ENCODE assay signal across 16 cellular contexts in the genomic region with DNA sequence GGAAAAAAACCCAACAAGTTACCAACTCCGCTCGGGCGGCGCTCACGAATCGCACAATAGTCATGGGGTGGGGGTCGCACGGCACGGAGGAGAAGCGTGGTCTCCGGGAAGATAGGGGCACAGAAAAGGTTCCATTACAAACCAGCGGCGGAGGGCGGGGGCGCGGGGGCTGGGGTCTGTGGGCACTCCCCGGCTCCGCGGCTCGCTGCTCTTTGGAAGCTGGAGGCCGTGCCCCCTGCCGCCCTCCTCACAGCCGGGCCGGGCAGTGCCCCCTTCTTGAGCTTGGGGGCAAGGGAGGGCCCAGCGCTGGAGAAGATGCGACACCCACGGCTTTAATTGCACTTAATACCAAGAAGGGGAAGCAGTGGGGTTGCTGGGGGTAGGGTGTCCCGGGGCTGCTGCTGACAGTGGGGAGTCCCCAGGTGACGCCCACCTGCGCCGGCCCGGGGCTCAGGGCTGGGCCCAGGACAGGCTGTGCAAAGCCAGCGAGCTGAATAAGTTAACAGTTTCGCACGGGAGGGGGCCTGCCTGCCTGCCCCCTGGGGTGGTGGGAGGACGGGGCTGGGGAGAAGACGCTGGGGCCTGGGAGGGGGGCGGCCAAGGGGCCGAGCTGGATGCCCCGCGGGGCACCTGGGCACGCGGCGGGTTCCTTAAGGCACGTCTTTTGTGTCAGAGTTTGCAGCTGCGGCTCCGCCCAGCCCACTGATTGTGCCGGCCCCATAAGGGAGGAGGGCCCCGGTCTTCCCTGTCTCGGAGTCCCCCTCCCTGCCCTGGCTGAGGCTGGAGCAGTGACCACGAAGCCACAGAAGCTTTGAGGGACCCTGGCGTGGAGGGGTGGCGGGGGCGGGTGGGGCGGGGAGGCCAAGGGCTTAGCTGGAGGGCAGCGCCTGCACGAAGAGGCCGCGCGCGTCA. TPM values are rescaled to one million over a fixed set of nuclear protein-coding genes. Genes with fewer than 3 reads are reported as not detected.
DNase-seq lines count a peak whose midpoint lies in the region; ATAC-seq and TF ChIP-seq lines count a peak whose summit lies in the region.
"Had no signal": no experiment of that assay in that cellular context is flagged by ENCODE, and none has a peak within 500 bp of the region (broad histone marks: within the 10 kb centered on the region; RNA-seq: fewer than 3 reads in every experiment).

No MANE protein-coding gene starts in this region.

- H3K27me3 Mint-ChIP-seq in memory B cell (no peaks in the 10 kb centered on the region), osteocyte (ENCODE audit: unreplicated experiment) (no peaks in the 10 kb centered on the region)

- H3K4me3 Mint-ChIP-seq in memory B cell (no peak overlapping the region), osteocyte (ENCODE audit: unreplicated experiment) (no peak overlapping the region)

- TF ChIP-seq POLR2A in vagina (IDR thresholded peaks at IDR 0.05), result no peak

- H3K4me3 ChIP-seq in cardiac muscle cell (no peak overlapping the region), ectodermal cell (ENCODE audit: insufficient read depth, low read depth, low read length) (peak overlapping the region; percentile 10), vagina (peak overlapping the region; percentile 38 to 40)
- H3K4me3 ChIP-seq: upper lobe of left lung had no signal

- H3K36me3 Mint-ChIP-seq in memory B cell (peaks cover 11% of the 10 kb centered on the region), osteocyte (ENCODE audit: unreplicated experiment) (peaks cover 11% of the 10 kb centered on the region)

- intact Hi-C loops in Right ventricle myocardium superior (cut with DNase I) (no loop called here), vagina (cut with DNase I) (no loop called here)

- ATAC-seq in Right ventricle myocardium superior (ENCODE audit: poor library complexity), result no peak
- ATAC-seq in memory B cell (ENCODE audit: low read depth), result peak; percentile 45

- H3K9me3 Mint-ChIP-seq in memory B cell (no peaks in the 10 kb centered on the region), osteocyte (ENCODE audit: unreplicated experiment) (no peaks in the 10 kb centered on the region)

- H3K27ac ChIP-seq in cardiac muscle cell, result no peak overlapping the region
- peak overlapping the region; percentile 36 for H3K27ac ChIP-seq in ectodermal cell (ENCODE audit: insufficient read depth, low read depth, low read length, poor library complexity, severe bottlenecking)
- H3K27ac ChIP-seq in vagina, result peak overlapping the region; percentile 72
- H3K27ac ChIP-seq: upper lobe of left lung had no signal

- H3K27ac Mint-ChIP-seq in memory B cell (peak overlapping the region; percentile 33), osteocyte (ENCODE audit: unreplicated experiment) (no peak overlapping the region)

- H3K9me3 ChIP-seq in cardiac muscle cell (ENCODE audit: low read depth) (no peaks in the 10 kb centered on the region), ectodermal cell (ENCODE audit: control insufficient read depth, low read length) (no peaks in the 10 kb centered on the region), vagina (no peaks in the 10 kb centered on the region)
- H3K9me3 ChIP-seq: upper lobe of left lung had no signal

- DNase-seq in cardiac muscle cell (ENCODE audit: low read depth in 1 of 2, low spot score in 1 of 2) (peak; percentile 36 to 52), Right ventricle myocardium superior (no peak), memory B cell (ENCODE audit: low spot score in 2 of 2) (no peak), vagina (ENCODE audit: extremely low spot score in 2 of 2) (no peak), NCI-H69 (lab: John Stamatoyannopoulos, UW) (no peak), osteocyte (ENCODE audit: extremely low spot score, unreplicated experiment) (no peak)
- DNase-seq in stimulated activated CD4-positive, alpha-beta T cell treated with anti-CD3 and anti-CD28 coated beads, Interleukin-4, amount 100 ng/mL, for 24 hours, result no peak
- DNase-seq: ACHN; activated CD4-positive, alpha-beta T cell treated with anti-CD3 and anti-CD28 coated beads, Interleukin-2, amount 50 U/mL, for 4 hours; activated gamma-delta T cell treated with Interleukin-2 at 50 U/mL for 16 hours; central memory CD4-positive, alpha-beta T cell; GOT3; MV-4-11 had no signal

- H3K4me1 Mint-ChIP-seq in memory B cell (no peaks in the 10 kb centered on the region), osteocyte (ENCODE audit: unreplicated experiment) (peaks cover 3% of the 10 kb centered on the region)

- H3K36me3 ChIP-seq in cardiac muscle cell (peaks cover 15% of the 10 kb centered on the region), ectodermal cell (ENCODE audit: control insufficient read depth, insufficient read depth, low read length) (peaks cover 34% of the 10 kb centered on the region), vagina (peaks cover 0 to 51% of the 10 kb centered on the region in 2 donors)

- WGBS in ectodermal cell, 2 experiments, result 56 to 60% methylated on average over 61 of the region's 61 CpGs

- H3K4me1 ChIP-seq in cardiac muscle cell (ENCODE audit: low read depth), result no peaks in the 10 kb centered on the region
- H3K4me1 ChIP-seq in ectodermal cell (ENCODE audit: control insufficient read depth, insufficient read depth, low read length), result peaks cover 9% of the 10 kb centered on the region
- H3K4me1 ChIP-seq in vagina, result peaks cover 5% of the 10 kb centered on the region
- H3K4me1 ChIP-seq: upper lobe of left lung had no signal

- H3K27me3 ChIP-seq in cardiac muscle cell (peaks cover 16% of the 10 kb centered on the region), ectodermal cell (ENCODE audit: control insufficient read depth, insufficient read depth, low read length, poor library complexity, severe bottlenecking) (no peaks in the 10 kb centered on the region), vagina (no peaks in the 10 kb centered on the region)
- H3K27me3 ChIP-seq: upper lobe of left lung had no signal

- no peak for TF ChIP-seq CTCF in cardiac muscle cell (IDR thresholded peaks at IDR 0.05; ENCODE audit: low read depth, low read length)
- no peak for TF ChIP-seq CTCF in vagina (IDR thresholded peaks at IDR 0.05)
- TF ChIP-seq CTCF in osteocyte (IDR thresholded peaks at IDR 0.05), result no peak

RNA-seq across cellular contexts. Expression of a gene that starts 9.8 kb away (rescaled TPM):
- 44.6 and 48.1 TPM in 2 replicates for total RNA-seq in cardiac muscle cell
- polyA plus RNA-seq in cardiac muscle cell, result 33.3 and 34.0 TPM in 2 replicates
- total RNA-seq in Right ventricle myocardium superior, result 15.4 TPM
- 82.2 TPM for polyA plus RNA-seq in ectodermal cell (2013, experiment 1 of 4)
- polyA plus RNA-seq in ectodermal cell (2013, experiment 2 of 4), result 80.5 TPM
- polyA plus RNA-seq in ectodermal cell (2013, experiment 3 of 4), result 62.6 TPM
- polyA plus RNA-seq in ectodermal cell (2013, experiment 4 of 4), result 62.7 TPM
- total RNA-seq in vagina, result 20.6 TPM
- 27.4 and 29.3 TPM in 2 replicates for total RNA-seq in osteocyte

RNA-seq across cellular contexts. Expression of a gene that starts 23.9 kb away (rescaled TPM):
- 0.24 and 0.67 TPM in 2 replicates for total RNA-seq in cardiac muscle cell
- polyA plus RNA-seq in cardiac muscle cell, result not detected in 2 replicates
- 3.1 TPM for total RNA-seq in Right ventricle myocardium superior
- polyA plus RNA-seq in ectodermal cell (2013, experiment 1 of 4), result 8.7 TPM
- polyA plus RNA-seq in ectodermal cell (2013, experiment 2 of 4), result 7.2 TPM
- 7.3 TPM for polyA plus RNA-seq in ectodermal cell (2013, experiment 3 of 4)
- polyA plus RNA-seq in ectodermal cell (2013, experiment 4 of 4), result 6.3 TPM
- total RNA-seq in vagina, result 5.2 TPM
- 2.3 and 2.4 TPM in 2 replicates for total RNA-seq in osteocyte
- total RNA-seq: skeletal muscle tissue had no signal

RNA-seq across cellular contexts. Expression of a gene that starts 44.0 kb away (rescaled TPM):
- 8.9 TPM in 2 replicates for total RNA-seq in cardiac muscle cell
- 2.7 and 3.3 TPM in 2 replicates for polyA plus RNA-seq in cardiac muscle cell
- 13.0 TPM for total RNA-seq in Right ventricle myocardium superior
- polyA plus RNA-seq in ectodermal cell (2013, experiment 1 of 4), result 15.5 TPM
- polyA plus RNA-seq in ectodermal cell (2013, experiment 2 of 4), result 13.6 TPM
- polyA plus RNA-seq in ectodermal cell (2013, experiment 3 of 4), result 11.7 TPM
- polyA plus RNA-seq in ectodermal cell (2013, experiment 4 of 4), result 13.6 TPM
- 9.6 TPM for total RNA-seq in vagina
- 12.3 and 15.7 TPM in 2 replicates for total RNA-seq in osteocyte

RNA-seq across cellular contexts. Expression of a gene that starts 56.1 kb away (rescaled TPM):
- total RNA-seq in cardiac muscle cell (43.2 and 46.6 TPM in 2 replicates), Right ventricle myocardium superior (20.0 TPM), vagina (44.4 TPM), osteocyte (44.3 and 51.3 TPM in 2 replicates)
- polyA plus RNA-seq in cardiac muscle cell, result 41.5 and 42.5 TPM in 2 replicates
- 33.5 TPM for polyA plus RNA-seq in ectodermal cell (2013, experiment 1 of 4)
- 23.8 TPM for polyA plus RNA-seq in ectodermal cell (2013, experiment 2 of 4)
- polyA plus RNA-seq in ectodermal cell (2013, experiment 3 of 4), result 23.9 TPM
- polyA plus RNA-seq in ectodermal cell (2013, experiment 4 of 4), result 25.9 TPM

RNA-seq across cellular contexts. Expression of a gene that starts 56.2 kb away (rescaled TPM):
- total RNA-seq in cardiac muscle cell, result 4.0 and 8.8 TPM in 2 replicates
- polyA plus RNA-seq in cardiac muscle cell, result 3.0 and 8.2 TPM in 2 replicates
- 0.81 TPM for total RNA-seq in Right ventricle myocardium superior
- polyA plus RNA-seq in ectodermal cell (2013, experiment 1 of 4), result 5.8 TPM
- polyA plus RNA-seq in ectodermal cell (2013, experiment 2 of 4), result 4.4 TPM
- polyA plus RNA-seq in ectodermal cell (2013, experiment 3 of 4), result 2.7 TPM
- 2.4 TPM for polyA plus RNA-seq in ectodermal cell (2013, experiment 4 of 4)
- 12.0 TPM for total RNA-seq in vagina
- total RNA-seq in osteocyte, result 3.7 and 4.1 TPM in 2 replicates

Comparison
In these comparisons a context has a peak if more than half of its experiments do, and no peak if none do; other contexts are left out.
1. DNase-seq: peak in cardiac muscle cell (2 of 2); none in Right ventricle myocardium superior (single experiment), memory B cell (0 of 2), vagina (0 of 2), stimulated activated CD4-positive, alpha-beta T cell treated with anti-CD3 and anti-CD28 coated beads, Interleukin-4, amount 100 ng/mL, for 24 hours (single experiment), NCI-H69 (single experiment) and osteocyte (single experiment).